Comparison of ENCODE assay signal across 25 cellular contexts in the genomic region with DNA sequence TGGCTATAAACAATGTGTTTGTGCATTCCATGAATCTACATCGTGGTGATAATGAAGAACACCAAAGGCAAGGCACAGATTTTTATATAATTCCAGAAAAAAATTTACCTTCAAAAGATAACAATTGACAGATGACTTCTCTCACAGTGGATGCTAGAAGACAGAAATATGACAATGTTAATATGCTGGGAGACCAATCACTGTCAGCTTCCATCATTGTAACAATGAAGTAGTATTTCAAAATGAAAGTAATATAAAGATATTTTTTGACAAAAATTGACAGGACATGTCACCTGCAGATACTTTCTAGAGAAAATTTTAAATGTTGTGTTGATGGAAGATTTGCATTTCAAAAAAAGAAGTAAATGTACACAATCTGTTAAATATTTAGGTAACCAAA.
"Had no signal": no experiment of that assay in that cellular context is flagged by ENCODE, and none has a peak within 500 bp of the region (broad histone marks: within the 10 kb centered on the region; RNA-seq: fewer than 3 reads in every experiment).

No MANE protein-coding gene starts in this region.

- H3K27ac ChIP-seq: stomach, suprapubic skin, testis, thoracic aorta, thyroid gland, tibial artery, tibial nerve, transverse colon, upper lobe of left lung, upper lobe of right lung, uterus, vagina had no signal

- DNase-seq: stimulated activated CD4-positive, alpha-beta T cell treated with anti-CD3 and anti-CD28 coated beads, Interleukin-2, amount 100 ng/mL, for 48 hours; stimulated activated CD4-positive, alpha-beta T cell treated with anti-CD3 and anti-CD28 coated beads, Interleukin-4, amount 100 ng/mL, for 1 hour; stimulated activated CD4-positive, alpha-beta T cell treated with anti-CD3 and anti-CD28 coated beads, Interleukin-4, amount 100 ng/mL, for 24 hours; stimulated activated CD4-positive, alpha-beta T cell treated with anti-CD3 and anti-CD28 coated beads, Interleukin-4, amount 100 ng/mL, for 4 hours; stimulated activated CD8-positive, alpha-beta memory T cell treated with anti-CD3 and anti-CD28 coated beads, Interleukin-4, amount 100 ng/mL, for 48 hours; stimulated activated naive B cell treated with anti-CD40 and anti-IgM and Interleukin-4, amounts not matched to agents 10 μg/mL and 1 μg/mL and 100 μg/mL, for 72 hours; stimulated activated naive CD4-positive, alpha-beta T cell; stimulated activated naive CD4-positive, alpha-beta T cell treated with Interleukin-2 at 50 U/mL for 16 hours; stimulated activated naive CD8-positive, alpha-beta T cell treated with anti-CD3 and anti-CD28 coated beads, Interleukin-15, amount 100 ng/mL, for 72 hours; stimulated activated naive CD8-positive, alpha-beta T cell treated with anti-CD3 and anti-CD28 coated beads, Interleukin-15, Interleukin-2, amounts not matched to agents 100 U/mL and 50 U/mL, for 24 hours; stomach; substantia nigra; testis; thyroid gland; tibial artery; transverse colon; trophoblast cell; upper lobe of left lung; upper lobe of right lung; uterus had no signal

- H3K9me3 ChIP-seq: stomach, testis, thoracic aorta, thyroid gland, tibial artery, tibial nerve, transverse colon, upper lobe of left lung, upper lobe of right lung, uterus, vagina had no signal

- H3K4me3 ChIP-seq: stomach, suprapubic skin, testis, thoracic aorta, thyroid gland, tibial artery, tibial nerve, transverse colon, upper lobe of left lung, upper lobe of right lung, uterus, vagina had no signal

- FAIRE-seq: urothelium cell line had no signal

- H3K27me3 ChIP-seq: stomach, suprapubic skin, testis, thyroid gland, tibial artery, tibial nerve, transverse colon, upper lobe of left lung, upper lobe of right lung, uterus, vagina had no signal

- H3K36me3 ChIP-seq: stomach, suprapubic skin, thoracic aorta, thyroid gland, tibial artery, tibial nerve, transverse colon, upper lobe of left lung, upper lobe of right lung, vagina had no signal
